ENCODE assay signal across 8 cellular contexts in genomic region chr2:20573611-20574422, GRCh38.
DNase-seq lines count a peak whose midpoint lies in the region; ATAC-seq and TF ChIP-seq lines count a peak whose summit lies in the region.

No MANE protein-coding gene starts in this region.

- H3K27ac Mint-ChIP-seq in T-cell (peak overlapping the region; percentile 7 to 28), glutamatergic neuron (ENCODE audit: unreplicated experiment) (peak overlapping the region; percentile 76)

- H3K27me3 Mint-ChIP-seq in T-cell = no peaks in the 10 kb centered on the region
- H3K27me3 Mint-ChIP-seq in glutamatergic neuron (ENCODE audit: unreplicated experiment) = peaks cover 8% of the 10 kb centered on the region

- no peak overlapping the region for H3K4me3 Mint-ChIP-seq in T-cell
- H3K4me3 Mint-ChIP-seq in glutamatergic neuron (ENCODE audit: unreplicated experiment) = peak overlapping the region; percentile 32

- ATAC-seq in T-cell (replicated peaks in 1 of 4) = no peak
- no peak for ATAC-seq in HG02973 (IDR thresholded peaks at IDR 0.05; ENCODE audit: unreplicated experiment)
- ATAC-seq in HG02885 (IDR thresholded peaks at IDR 0.05; ENCODE audit: poor library complexity, unreplicated experiment) = no peak

- H3K4me1 Mint-ChIP-seq in T-cell (peaks cover 10 to 19% (median 12%) of the 10 kb centered on the region in 3 donors), glutamatergic neuron (ENCODE audit: low read depth, unreplicated experiment) (peaks cover 22% of the 10 kb centered on the region)

- CTCF ChIA-PET in T-cell (lab: Charles Lee) = interaction anchor here in 1 of 2 donors (0.6 kb wide), 1 partner anchor 127 kb away, joined by 3 read pairs; the partner anchor contains the start of gene RHOB

- H3K9me3 Mint-ChIP-seq in T-cell (no peaks in the 10 kb centered on the region), glutamatergic neuron (ENCODE audit: unreplicated experiment) (peaks cover 5% of the 10 kb centered on the region)

- H3K36me3 Mint-ChIP-seq in T-cell (no peaks in the 10 kb centered on the region), glutamatergic neuron (ENCODE audit: unreplicated experiment) (no peaks in the 10 kb centered on the region)

- no peak for TF ChIP-seq CTCF in glutamatergic neuron (IDR thresholded peaks at IDR 0.05; ENCODE audit: partially characterized antibody, unreplicated experiment)

- DNase-seq in COR-L47 (lab: John Stamatoyannopoulos, UW) = peak; percentile 15
- no peak for DNase-seq in T-cell
- no peak for DNase-seq in glutamatergic neuron
- peak; percentile 85 for DNase-seq in pulmonary artery endothelial cell (ENCODE audit: low read depth, low spot score)
- DNase-seq in stimulated activated CD4-positive, alpha-beta T cell treated with anti-CD3 and anti-CD28 coated beads, Interleukin-2, amount 100 ng/mL, for 24 hours = no peak
- no peak for DNase-seq in ecto neural progenitor cell (ENCODE audit: low spot score)

- POLR2A ChIA-PET in T-cell (lab: Charles Lee) = interaction anchor here in 1 of 2 donors (0.6 kb wide), 1 partner anchor 249 kb away, joined by 5 read pairs; the partner anchor contains the start of gene LDAH

Comparison
In these comparisons a context has a peak if more than half of its experiments do, and no peak if none do; other contexts are left out.
1. DNase-seq: peak in COR-L47 (single experiment) and pulmonary artery endothelial cell (single experiment); none in T-cell (0 of 34), glutamatergic neuron (single experiment), stimulated activated CD4-positive, alpha-beta T cell treated with anti-CD3 and anti-CD28 coated beads, Interleukin-2, amount 100 ng/mL, for 24 hours (0 of 2) and ecto neural progenitor cell (single experiment).